9 cellular contexts compared by ENCODE assay signal in genomic region chr7:73555411-73555982, GRCh38. TPM values are rescaled to one million over a fixed set of nuclear protein-coding genes. Genes with fewer than 3 reads are reported as not detected.
A peak's percentile ranks its signal among the peaks of the same experiment; 100 is the strongest.
DNase-seq lines count a peak whose midpoint lies in the region; ATAC-seq and TF ChIP-seq lines count a peak whose summit lies in the region.
"Had no signal": no experiment of that assay in that cellular context is flagged by ENCODE, and none has a peak within 500 bp of the region (broad histone marks: within the 10 kb centered on the region; RNA-seq: fewer than 3 reads in every experiment).

No MANE protein-coding gene starts in this region.

- H3K4me1 Mint-ChIP-seq in naive thymus-derived CD4-positive, alpha-beta T cell, result peaks cover 27 to 50% (median 37%) of the 10 kb centered on the region in 7 donors

- CTCF ChIA-PET in naive thymus-derived CD4-positive, alpha-beta T cell (lab: Charles Lee), result no interaction called here

- POLR2A ChIA-PET in naive thymus-derived CD4-positive, alpha-beta T cell (lab: Charles Lee), result interaction anchor here (0.6 to 4.4 kb wide), 4 partner anchors 10 to 122 kb away, joined by 3 to 46 read pairs (median 12); partner anchors contain the start of gene BAZ1B

- no peak for TF ChIP-seq CTCF in AG10803 (conservative IDR thresholded peaks at IDR 0.05; ENCODE audit: low read length)
- no peak for TF ChIP-seq CTCF in breast epithelium (IDR thresholded peaks at IDR 0.05)

- peak overlapping the region in 1 of 2 donors; percentile 4 for H3K27ac ChIP-seq in breast epithelium
- peak overlapping the region; percentile 100 for H3K27ac ChIP-seq in naive thymus-derived CD4-positive, alpha-beta T cell (ENCODE audit: low read depth, low read length)

- no peaks in the 10 kb centered on the region for H3K27me3 ChIP-seq in breast epithelium
- H3K27me3 ChIP-seq in naive thymus-derived CD4-positive, alpha-beta T cell (ENCODE audit: control insufficient read depth in 2 of 2, insufficient read depth in 2 of 2, low read length in 2 of 2), result no peaks in the 10 kb centered on the region

- no peaks in the 10 kb centered on the region for H3K9me3 ChIP-seq in breast epithelium
- no peaks in the 10 kb centered on the region for H3K9me3 ChIP-seq in naive thymus-derived CD4-positive, alpha-beta T cell (ENCODE audit: control insufficient read depth in 2 of 3, low read length in 3 of 3)

- DNase-seq in AG10803 (ENCODE audit: low read depth) (peak; percentile 61), HK-2 (ENCODE audit: unreplicated experiment) (peak; percentile 37), breast epithelium (ENCODE audit: low spot score in 2 of 2) (no peak), NCI-H146 (lab: John Stamatoyannopoulos, UW) (no peak), NCI-H446 treated with DMSO at 0.1 percent for 48 hours (lab: John Stamatoyannopoulos, UW) (no peak), HT-29 (ENCODE audit: low spot score) (no peak), NCI-H2171 treated with DMSO at 0.1 percent for 48 hours (lab: John Stamatoyannopoulos, UW) (no peak)
- DNase-seq in naive thymus-derived CD4-positive, alpha-beta T cell, result no peak
- DNase-seq: T-helper 9 cell had no signal

- H3K36me3 ChIP-seq in breast epithelium, result no peaks in the 10 kb centered on the region
- peaks cover 0 to 23% (median 4%) of the 10 kb centered on the region in 3 experiments for H3K36me3 ChIP-seq in naive thymus-derived CD4-positive, alpha-beta T cell (ENCODE audit: control insufficient read depth in 2 of 3, insufficient read depth in 3 of 3, low read length in 3 of 3)

- H3K27ac Mint-ChIP-seq in naive thymus-derived CD4-positive, alpha-beta T cell, result peak overlapping the region; percentile 79 to 98 (median 95)

- no peaks in the 10 kb centered on the region for H3K27me3 Mint-ChIP-seq in naive thymus-derived CD4-positive, alpha-beta T cell

- H3K36me3 Mint-ChIP-seq in naive thymus-derived CD4-positive, alpha-beta T cell, result peaks cover 0 to 17% (median 10%) of the 10 kb centered on the region in 5 donors

- intact Hi-C loops in breast epithelium (cut with DNase I; ENCODE audit: low total_unique reads), result no loop called here
- intact Hi-C loops in naive thymus-derived CD4-positive, alpha-beta T cell (cut with micrococcal nuclease), result loop anchor here (5.0 to 10.0 kb wide), 3 partner anchors 631 to 1969 kb away; partner anchors contain the start of genes POM121 (in 1 of the 2) and RFC2 (in 1 of the 2)

- peak overlapping the region; percentile 88 for H3K4me3 ChIP-seq in AG10803 (ENCODE audit: low read length)
- H3K4me3 ChIP-seq in breast epithelium, result peak overlapping the region; percentile 73 to 94 (median 81)
- peak overlapping the region; percentile 81 for H3K4me3 ChIP-seq in naive thymus-derived CD4-positive, alpha-beta T cell (ENCODE audit: low read length)

- ATAC-seq in naive thymus-derived CD4-positive, alpha-beta T cell, result no peak

- peaks cover 0 to 9% of the 10 kb centered on the region in 2 donors for H3K4me1 ChIP-seq in breast epithelium
- H3K4me1 ChIP-seq in naive thymus-derived CD4-positive, alpha-beta T cell (ENCODE audit: control insufficient read depth in 2 of 2, insufficient read depth in 2 of 2, low read length in 2 of 2), result peaks cover 17 to 23% of the 10 kb centered on the region in 2 donors

- H3K9me3 Mint-ChIP-seq in naive thymus-derived CD4-positive, alpha-beta T cell, result peaks cover 0 to 4% (median 0%) of the 10 kb centered on the region in 11 donors

- H3K4me3 Mint-ChIP-seq in naive thymus-derived CD4-positive, alpha-beta T cell, result peak overlapping the region; percentile 88 to 97 (median 93)

- TF ChIP-seq POLR2A in breast epithelium (IDR thresholded peaks at IDR 0.05), result no peak

RNA-seq across cellular contexts. Expression of gene BCL7B, which starts 2.0 kb away (rescaled TPM):
- total RNA-seq in breast epithelium, result 10 to 100 TPM; 29.6 to 93.0 (median 40.6) TPM
- 100 to 1,000 TPM in 2 of 5 experiments, 10 to 100 TPM in 3; 57.3 to 118 (median 78.6) TPM for total RNA-seq in naive thymus-derived CD4-positive, alpha-beta T cell
- polyA plus RNA-seq in naive thymus-derived CD4-positive, alpha-beta T cell, result 10 to 100 TPM; 80.5 to 89.1 TPM
- 65.4 and 71.0 TPM in 2 replicates for total RNA-seq in HT-29 (2014; rRNA removed; shearing (Covaris generic))

RNA-seq across cellular contexts. Expression of gene TBL2, which starts 22.9 kb away (rescaled TPM):
- 10 to 100 TPM; 31.0 to 39.3 (median 32.1) TPM for total RNA-seq in breast epithelium
- total RNA-seq in naive thymus-derived CD4-positive, alpha-beta T cell, result 10 to 100 TPM; 19.2 to 40.9 (median 32.8) TPM
- polyA plus RNA-seq in naive thymus-derived CD4-positive, alpha-beta T cell, result 10 to 100 TPM; 21.3 to 29.0 TPM
- total RNA-seq in HT-29 (2014; rRNA removed; shearing (Covaris generic)), result 73.1 and 94.4 TPM in 2 replicates

RNA-seq across cellular contexts. Expression of gene BAZ1B, which starts 33.4 kb away (rescaled TPM):
- total RNA-seq in breast epithelium, result 10 to 100 TPM; 53.7 to 57.4 (median 56.3) TPM
- total RNA-seq in naive thymus-derived CD4-positive, alpha-beta T cell, result 10 to 100 TPM; 44.7 to 90.3 (median 66.7) TPM
- polyA plus RNA-seq in naive thymus-derived CD4-positive, alpha-beta T cell, result 10 to 100 TPM; 14.7 to 32.5 TPM
- 49.9 and 51.9 TPM in 2 replicates for total RNA-seq in HT-29 (2014; rRNA removed; shearing (Covaris generic))

Comparison
In these comparisons a context has a peak if more than half of its experiments do, and no peak if none do; other contexts are left out.
1. DNase-seq: peak in AG10803 (single experiment) and HK-2 (single experiment); none in breast epithelium (0 of 2), naive thymus-derived CD4-positive, alpha-beta T cell (0 of 9), NCI-H146 (single experiment), NCI-H446 treated with DMSO at 0.1 percent for 48 hours (single experiment), HT-29 (single experiment) and NCI-H2171 treated with DMSO at 0.1 percent for 48 hours (single experiment).
2. Peak in every context shown above with its lines, with median percentiles within 50 percentile points of each other: H3K4me3 ChIP-seq.